ENCODE assay signal across 9 cellular contexts in the genomic region with DNA sequence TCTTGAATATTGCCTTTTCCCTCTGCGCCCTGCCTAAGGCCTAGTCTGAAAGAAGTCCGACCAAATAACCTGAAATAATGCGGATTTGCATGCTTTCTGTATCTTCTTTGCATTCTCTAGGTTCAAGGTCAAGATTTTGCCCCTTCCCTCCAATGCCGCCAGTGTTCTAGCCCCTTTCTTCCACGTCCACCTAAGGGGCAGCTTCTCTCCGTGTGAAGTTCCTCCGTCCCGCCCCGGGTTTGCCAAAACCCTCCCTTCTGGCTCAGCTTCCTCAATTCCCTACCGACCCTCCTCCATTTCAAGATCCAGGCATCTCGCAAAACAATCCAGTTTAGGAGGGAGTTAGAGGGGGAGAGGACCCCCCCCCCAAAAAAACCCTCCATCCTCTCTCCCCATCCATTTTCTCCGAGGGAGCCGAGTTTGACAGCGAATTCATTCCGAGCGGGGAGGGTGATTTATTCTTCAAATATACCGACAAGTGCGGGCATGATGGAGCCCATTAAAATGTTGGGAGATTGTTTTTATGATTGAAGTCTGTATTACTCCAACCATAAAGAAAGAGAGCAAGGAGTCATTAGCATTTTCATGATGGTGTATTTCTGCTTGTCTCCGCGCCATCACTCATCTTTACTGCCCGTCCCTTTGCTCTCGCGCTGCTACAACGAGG. TPM values are rescaled to one million over a fixed set of nuclear protein-coding genes. Genes with fewer than 3 reads are reported as not detected.
A peak's percentile ranks its signal among the peaks of the same experiment; 100 is the strongest.
DNase-seq lines count a peak whose midpoint lies in the region; ATAC-seq, FAIRE-seq and TF ChIP-seq lines count a peak whose summit lies in the region.
"Had no signal": no experiment of that assay in that cellular context is flagged by ENCODE, and none has a peak within 500 bp of the region (broad histone marks: within the 10 kb centered on the region; RNA-seq: fewer than 3 reads in every experiment).

No MANE protein-coding gene starts in this region.

- peak overlapping the region; percentile 56 for H3K27ac Mint-ChIP-seq in progenitor cell of endocrine pancreas

- no peak for TF ChIP-seq EP300 in tibial nerve (IDR thresholded peaks at IDR 0.05)

- DNase-seq in H7, result peak; percentile 57
- no peak for DNase-seq in RWPE2 (ENCODE audit: low spot score)
- DNase-seq in right cardiac atrium, result no peak
- no peak for DNase-seq in progenitor cell of endocrine pancreas (ENCODE audit: low spot score, unreplicated experiment)
- DNase-seq in NCI-H748 treated with DMSO at 0.1 percent for 48 hours (lab: John Stamatoyannopoulos, UW), result no peak
- DNase-seq in small intestine, result no peak
- no peak for DNase-seq in tibial nerve (ENCODE audit: low spot score in 2 of 2)

- peak overlapping the region; percentile 19 for H3K4me3 Mint-ChIP-seq in progenitor cell of endocrine pancreas (ENCODE audit: low read depth)

- H3K27me3 ChIP-seq in H7 (ENCODE audit: control insufficient read depth, insufficient read depth, low read length) (peaks cover 60% of the 10 kb centered on the region), RWPE2 (ENCODE audit: insufficient read depth, poor library complexity, severe bottlenecking) (no peaks in the 10 kb centered on the region), right cardiac atrium (ENCODE audit: control insufficient read depth, insufficient read depth) (no peaks in the 10 kb centered on the region), small intestine (ENCODE audit: control insufficient read depth in 2 of 2, insufficient read depth in 2 of 2, low read length in 2 of 2) (peaks cover 0 to 38% of the 10 kb centered on the region in 2 donors), tibial nerve (peaks cover 2 to 94% of the 10 kb centered on the region in 2 donors)

- TF ChIP-seq CTCF in RWPE2 (IDR thresholded peaks at IDR 0.05; ENCODE audit: poor library complexity, severe bottlenecking) (no peak), progenitor cell of endocrine pancreas (IDR thresholded peaks at IDR 0.05; ENCODE audit: unreplicated experiment) (no peak), tibial nerve (IDR thresholded peaks at IDR 0.05) (no peak)

- no peaks in the 10 kb centered on the region for H3K36me3 Mint-ChIP-seq in progenitor cell of endocrine pancreas (ENCODE audit: insufficient read depth)

- peaks cover under 1% of the 10 kb centered on the region for H3K9me3 Mint-ChIP-seq in progenitor cell of endocrine pancreas (ENCODE audit: low read depth)

- no peak for FAIRE-seq in small intestine (lab: Jason Lieb, UNC)

- H3K9me3 ChIP-seq in RWPE2 (ENCODE audit: severe bottlenecking), result no peaks in the 10 kb centered on the region
- H3K9me3 ChIP-seq in right cardiac atrium (ENCODE audit: control insufficient read depth, low read length), result no peaks in the 10 kb centered on the region
- H3K9me3 ChIP-seq in small intestine (ENCODE audit: control insufficient read depth, low read depth), result no peaks in the 10 kb centered on the region
- H3K9me3 ChIP-seq in tibial nerve, result no peaks in the 10 kb centered on the region

- ATAC-seq in RWPE2 (ENCODE audit: low read depth), result no peak
- peak; percentile 6 to 15 for ATAC-seq in right cardiac atrium
- ATAC-seq in GM21825 (IDR thresholded peaks at IDR 0.05; ENCODE audit: unreplicated experiment), result no peak

- no peaks in the 10 kb centered on the region for H3K36me3 ChIP-seq in H7 (replicated peaks; ENCODE audit: control insufficient read depth, insufficient read depth, low read length)
- no peaks in the 10 kb centered on the region for H3K36me3 ChIP-seq in RWPE2 (ENCODE audit: low read depth)
- H3K36me3 ChIP-seq in small intestine (ENCODE audit: control insufficient read depth in 2 of 2, insufficient read depth in 2 of 2, low read length in 2 of 2), result no peaks in the 10 kb centered on the region
- no peaks in the 10 kb centered on the region for H3K36me3 ChIP-seq in tibial nerve

- TF ChIP-seq POLR2A in tibial nerve (IDR thresholded peaks at IDR 0.05), result no peak

- H3K27ac ChIP-seq in RWPE2 (ENCODE audit: poor library complexity, severe bottlenecking) (peak overlapping the region; percentile 67), right cardiac atrium (ENCODE audit: low read length) (no peak overlapping the region), small intestine (ENCODE audit: low read depth in 1 of 2, low read length in 1 of 2) (no peak overlapping the region), tibial nerve (no peak overlapping the region)
- H3K27ac ChIP-seq: KMS-11 had no signal

- H3K4me3 ChIP-seq in H7 (ENCODE audit: insufficient read depth, low read depth, low read length), result peak overlapping the region; percentile 28
- H3K4me3 ChIP-seq in RWPE2 (ENCODE audit: severe bottlenecking), result peak overlapping the region; percentile 15
- peak overlapping the region; percentile 65 for H3K4me3 ChIP-seq in right cardiac atrium (ENCODE audit: low read length)
- H3K4me3 ChIP-seq in small intestine (ENCODE audit: low read depth in 1 of 2, low read length in 2 of 2), result peak overlapping the region in 1 of 2 donors; percentile 8
- H3K4me3 ChIP-seq in tibial nerve, result peak overlapping the region in 2 of 4 donors; percentile 13 to 22

- H3K4me1 ChIP-seq in RWPE2 (ENCODE audit: insufficient read depth, poor library complexity, severe bottlenecking) (peaks cover 15% of the 10 kb centered on the region), right cardiac atrium (ENCODE audit: control insufficient read depth, insufficient read depth, low read length) (peaks cover 4% of the 10 kb centered on the region), small intestine (ENCODE audit: control insufficient read depth in 2 of 2, insufficient read depth in 1 of 2, low read depth in 1 of 2, low read length in 1 of 2) (peaks cover 0 to 4% of the 10 kb centered on the region in 2 donors), tibial nerve (peaks cover 0 to 28% (median 21%) of the 10 kb centered on the region in 4 donors)

- H3K27me3 Mint-ChIP-seq in progenitor cell of endocrine pancreas, result peaks cover 87% of the 10 kb centered on the region

- H3K4me1 Mint-ChIP-seq in progenitor cell of endocrine pancreas (ENCODE audit: low read depth), result peaks cover 17% of the 10 kb centered on the region

- intact Hi-C loops in right cardiac atrium (cut with DNase I), result no loop called here

- WGBS in right cardiac atrium, result 23% methylated on average over 24 of the region's 24 CpGs
- 12 to 25% (median 18%) methylated on average over 24 of the region's 24 CpGs for WGBS in small intestine, 3 donors
- WGBS in tibial nerve, 2 donors, result 37 to 41% methylated on average over 24 of the region's 24 CpGs

RNA-seq across cellular contexts. Expression of a gene that starts 20.9 kb away (rescaled TPM):
- 382 and 460 TPM in 2 replicates for total RNA-seq in H7 (2014; rRNA removed; shearing (Covaris generic))
- 100 to 1,000 TPM; 397 to 507 (median 497) TPM for total RNA-seq in right cardiac atrium
- 740 TPM for polyA plus RNA-seq in right cardiac atrium
- 316 and 327 TPM in 2 replicates for total RNA-seq in progenitor cell of endocrine pancreas
- polyA plus RNA-seq in small intestine, result 100 to 1,000 TPM; 433 to 621 (median 517) TPM
- 100 to 1,000 TPM; 191 to 223 (median 208) TPM for total RNA-seq in tibial nerve

RNA-seq across cellular contexts. Expression of a gene that starts 30.5 kb away (rescaled TPM):
- total RNA-seq in H7 (2014; rRNA removed; shearing (Covaris generic)), result 17.3 and 18.7 TPM in 2 replicates
- total RNA-seq in right cardiac atrium (100 to 1,000 TPM; 189 to 247 (median 207) TPM), progenitor cell of endocrine pancreas (89.5 and 101 TPM in 2 replicates), tibial nerve (100 to 1,000 TPM; 226 to 383 (median 285) TPM)
- polyA plus RNA-seq in right cardiac atrium (121 TPM), small intestine (10 to 100 TPM; 45.1 to 46.7 (median 46.5) TPM)

RNA-seq across cellular contexts. Expression of a gene that starts 55.0 kb away (rescaled TPM):
- not detected in 2 replicates for total RNA-seq in H7 (2014; rRNA removed; shearing (Covaris generic))
- total RNA-seq in right cardiac atrium (1 to 10 TPM; 3.2 to 5.9 (median 4.0) TPM), progenitor cell of endocrine pancreas (0.58 TPM in 1 of 2 replicates, not detected in the other), tibial nerve (not detected)
- polyA plus RNA-seq in right cardiac atrium (2.8 TPM), small intestine (not detected)

Comparison
In these comparisons a context has a peak if more than half of its experiments do, and no peak if none do; other contexts are left out.
1. ATAC-seq: peak in right cardiac atrium (2 of 2); none in RWPE2 (single experiment) and GM21825 (single experiment).